Comparison of ENCODE assay signal across 28 cellular contexts in genomic region chr1:206144605-206145004, GRCh38. TPM values are rescaled to one million over a fixed set of nuclear protein-coding genes. Genes with fewer than 3 reads are reported as not detected.
DNase-seq lines count a peak whose midpoint lies in the region; ATAC-seq and TF ChIP-seq lines count a peak whose summit lies in the region.
"Had no signal": no experiment of that assay in that cellular context is flagged by ENCODE, and none has a peak within 500 bp of the region (broad histone marks: within the 10 kb centered on the region; RNA-seq: fewer than 3 reads in every experiment).

No MANE protein-coding gene starts in this region.

- H3K4me3 Mint-ChIP-seq in CD8-positive, alpha-beta T cell, result no peak overlapping the region
- H3K4me3 Mint-ChIP-seq: activated CD4-positive, alpha-beta memory T cell treated with anti-CD3 and anti-CD28 coated beads, Interleukin-2, amount 10 ng/mL, durations not matched to agents 7 days and 5 days; activated naive CD4-positive, alpha-beta T cell treated with anti-CD3 and anti-CD28 coated beads, Interleukin-2, amount 50 U/mL, for 24 hours; natural killer cell; T-helper 17 cell had no signal

- no peak overlapping the region for H3K27ac ChIP-seq in CD8-positive, alpha-beta T cell (ENCODE audit: low read depth, low read length)
- H3K27ac ChIP-seq: BLaER1, epithelial cell of prostate, lower lobe of right lung, transverse colon had no signal

- H3K4me1 Mint-ChIP-seq in CD8-positive, alpha-beta T cell (ENCODE audit: low read depth), result peaks cover 10% of the 10 kb centered on the region
- H3K4me1 Mint-ChIP-seq: activated CD4-positive, alpha-beta memory T cell treated with anti-CD3 and anti-CD28 coated beads, Interleukin-2, amount 10 ng/mL, durations not matched to agents 7 days and 5 days; natural killer cell had no signal

- no peak overlapping the region for H3K4me3 ChIP-seq in choroid plexus epithelial cell (ENCODE audit: low read depth, low read length)
- H3K4me3 ChIP-seq in CD8-positive, alpha-beta T cell (ENCODE audit: low read depth, low read length), result no peak overlapping the region
- H3K4me3 ChIP-seq: BLaER1, lower lobe of right lung, transverse colon had no signal

- peaks cover 10% of the 10 kb centered on the region for H3K27me3 Mint-ChIP-seq in CD8-positive, alpha-beta T cell (ENCODE audit: low read depth)

- H3K27me3 ChIP-seq in CD8-positive, alpha-beta T cell (ENCODE audit: insufficient read depth, low read length), result no peaks in the 10 kb centered on the region
- H3K27me3 ChIP-seq: BLaER1, transverse colon had no signal

- no peaks in the 10 kb centered on the region for H3K4me1 ChIP-seq in CD8-positive, alpha-beta T cell (ENCODE audit: insufficient read depth, low read length)
- H3K4me1 ChIP-seq: BLaER1, Caco-2, lower lobe of right lung, transverse colon had no signal

- CTCF ChIA-PET in CD8-positive, alpha-beta T cell (lab: Charles Lee), result interaction anchor here (0.6 kb wide), 1 partner anchor 273 kb away, joined by 4 read pairs; no protein-coding TSS in a partner anchor

- intact Hi-C loops in CD8-positive, alpha-beta T cell (cut with DNase I, micrococcal nuclease), result no loop called here

- H3K9me3 Mint-ChIP-seq in CD8-positive, alpha-beta T cell, result no peaks in the 10 kb centered on the region
- H3K9me3 Mint-ChIP-seq: activated CD4-positive, alpha-beta memory T cell treated with anti-CD3 and anti-CD28 coated beads, Interleukin-2, amount 10 ng/mL, durations not matched to agents 7 days and 5 days; activated naive CD4-positive, alpha-beta T cell treated with anti-CD3 and anti-CD28 coated beads, Interleukin-2, amount 50 U/mL, for 24 hours; activated T-helper 2 cell treated with anti-CD3 and anti-CD28 coated beads, Interferon-gamma antibody, Interleukin-2, Interleukin-4, amounts not matched to agents 10 μg/mL and 5 μg/mL and 100 μg/mL, durations not matched to agents 14 hours and 24 hours and 36 hours; natural killer cell had no signal

- no peak overlapping the region for H3K27ac Mint-ChIP-seq in CD8-positive, alpha-beta T cell
- H3K27ac Mint-ChIP-seq: activated CD4-positive, alpha-beta memory T cell treated with anti-CD3 and anti-CD28 coated beads, Interleukin-2, amount 10 ng/mL, durations not matched to agents 7 days and 5 days; activated naive CD4-positive, alpha-beta T cell treated with anti-CD3 and anti-CD28 coated beads, Interleukin-2, amount 50 U/mL, for 24 hours; activated T-helper 2 cell treated with anti-CD3 and anti-CD28 coated beads, Interferon-gamma antibody, Interleukin-2, Interleukin-4, amounts not matched to agents 10 μg/mL and 5 μg/mL and 100 μg/mL, durations not matched to agents 14 hours and 24 hours and 36 hours; natural killer cell; T-helper 17 cell had no signal

- H3K9me3 ChIP-seq in CD8-positive, alpha-beta T cell (ENCODE audit: low read length), result no peaks in the 10 kb centered on the region
- H3K9me3 ChIP-seq: BLaER1, Caco-2, lower lobe of right lung, transverse colon had no signal

- no peak for ATAC-seq in HG03139 (IDR thresholded peaks at IDR 0.05; ENCODE audit: unreplicated experiment)
- no peak for ATAC-seq in CD8-positive, alpha-beta T cell
- ATAC-seq: lower lobe of right lung, natural killer cell, SK-N-SH treated with all-trans-retinoic acid at 6 μM for 48 hours, T-helper 17 cell had no signal

- no peaks in the 10 kb centered on the region for H3K36me3 Mint-ChIP-seq in CD8-positive, alpha-beta T cell
- H3K36me3 Mint-ChIP-seq: natural killer cell had no signal

- POLR2A ChIA-PET in CD8-positive, alpha-beta T cell (lab: Charles Lee), result no interaction called here

- no peaks in the 10 kb centered on the region for H3K36me3 ChIP-seq in CD8-positive, alpha-beta T cell (ENCODE audit: insufficient read depth, low read length)
- H3K36me3 ChIP-seq: BLaER1, lower lobe of right lung, transverse colon had no signal

- DNase-seq in COLO668 (lab: John Stamatoyannopoulos, UW; ENCODE audit: unreplicated experiment), result peak; percentile 33
- peak; percentile 71 for DNase-seq in DMS53 treated with DMSO at 0.1 percent for 48 hours (lab: John Stamatoyannopoulos, UW; ENCODE audit: unreplicated experiment)
- DNase-seq in NCI-H2171 (lab: John Stamatoyannopoulos, UW), result peak; percentile 10
- peak; percentile 2 for DNase-seq in choroid plexus epithelial cell (ENCODE audit: low read depth)
- DNase-seq in activated CD8-positive, alpha-beta memory T cell treated with anti-CD3 and anti-CD28 coated beads, Interleukin-2, amount 50 U/mL, for 48 hours, result no peak
- no peak for DNase-seq in CD8-positive, alpha-beta T cell
- DNase-seq: activated CD4-positive, alpha-beta memory T cell treated with anti-CD3 and anti-CD28 coated beads, Interleukin-2, amount 10 ng/mL, durations not matched to agents 7 days and 5 days; activated CD4-positive, alpha-beta T cell treated with anti-CD3 and anti-CD28 coated beads for 1 hour; Caco-2; effector CD8-positive, alpha-beta T cell; islet precursor cell; Karpas-422; lower lobe of right lung; natural killer cell; retina; stimulated activated CD4-positive, alpha-beta T cell treated with anti-CD3 and anti-CD28 coated beads, Interleukin-2, amount 100 ng/mL, for 24 hours; T-helper 17 cell; transverse colon had no signal

- TF ChIP-seq CTCF in choroid plexus epithelial cell (conservative IDR thresholded peaks at IDR 0.05; ENCODE audit: low read depth, low read length), result no peak
- TF ChIP-seq CTCF in CD8-positive, alpha-beta T cell (IDR thresholded peaks at IDR 0.05), result no peak

RNA-seq across cellular contexts. Expression of gene AVPR1B, which starts 27.4 kb away (rescaled TPM):
- total RNA-seq in CD8-positive, alpha-beta T cell, result not detected
- total RNA-seq: activated CD4-positive, alpha-beta memory T cell treated with anti-CD3 and anti-CD28 coated beads, Interleukin-2, amount 10 ng/mL, durations not matched to agents 7 days and 5 days; activated T-helper 2 cell treated with anti-CD3 and anti-CD28 coated beads, Interferon-gamma antibody, Interleukin-2, Interleukin-4, amounts not matched to agents 10 μg/mL and 5 μg/mL and 100 μg/mL, durations not matched to agents 14 hours and 24 hours and 36 hours; bronchial epithelial cell; Caco-2; glomerular endothelial cell; lower lobe of right lung; natural killer cell; OCI-LY7; osteoblast; T-helper 17 cell had no signal

RNA-seq across cellular contexts. Expression of gene FAM72A, which starts 58.0 kb away (rescaled TPM):
- total RNA-seq in CD8-positive, alpha-beta T cell, result not detected
- total RNA-seq: bronchial epithelial cell had no signal

RNA-seq across cellular contexts. Expression of gene SRGAP2, which starts 58.7 kb away (rescaled TPM):
- 10 to 100 TPM; 10.5 to 11.3 TPM for total RNA-seq in CD8-positive, alpha-beta T cell

Comparison
In these comparisons a context has a peak if more than half of its experiments do, and no peak if none do; other contexts are left out.
1. DNase-seq: peak in COLO668 (single experiment), DMS53 treated with DMSO at 0.1 percent for 48 hours (single experiment), NCI-H2171 (single experiment) and choroid plexus epithelial cell (single experiment); none in activated CD8-positive, alpha-beta memory T cell treated with anti-CD3 and anti-CD28 coated beads, Interleukin-2, amount 50 U/mL, for 48 hours (single experiment) and CD8-positive, alpha-beta T cell (0 of 7).